Comparison of ENCODE assay signal across 10 cellular contexts in genomic region chr1:186194107-186194756, GRCh38.
DNase-seq lines count a peak whose midpoint lies in the region; ATAC-seq and TF ChIP-seq lines count a peak whose summit lies in the region.
"Had no signal": no experiment of that assay in that cellular context is flagged by ENCODE, and none has a peak within 500 bp of the region (broad histone marks: within the 10 kb centered on the region; RNA-seq: fewer than 3 reads in every experiment).

No MANE protein-coding gene starts in this region.

- H3K4me3 ChIP-seq in GM12864 (ENCODE audit: low read depth, low read length) = no peak overlapping the region

- no peak for TF ChIP-seq CTCF in GM12864 (IDR thresholded peaks at IDR 0.05; ENCODE audit: low read depth, low read length, missing control alignments)

- DNase-seq in GM12864 (ENCODE audit: low read depth) (peak; percentile 24), putamen (ENCODE audit: low spot score) (no peak), activated T-cell treated with anti-CD3 and anti-CD28 coated beads for 4 hours (no peak), COLO829 (ENCODE audit: low spot score) (no peak)
- DNase-seq in activated effector memory CD4-positive, alpha-beta T cell treated with anti-CD3 and anti-CD28 coated beads, Interleukin-2, amount 50 U/mL, for 16 hours = no peak
- DNase-seq: activated CD4-positive, CD25-positive, alpha-beta regulatory T cell treated with anti-CD3 and anti-CD28 coated beads, Interleukin-2, amount 50 U/mL, for 72 hours; NCI-H1694 treated with DMSO at 0.1 percent for 48 hours had no signal

- ATAC-seq in GM19438 (IDR thresholded peaks at IDR 0.05; ENCODE audit: low read depth, unreplicated experiment) (peak; percentile 93), HG02884 (IDR thresholded peaks at IDR 0.05; ENCODE audit: unreplicated experiment) (peak; percentile 96), HG03565 (IDR thresholded peaks at IDR 0.05; ENCODE audit: unreplicated experiment) (peak; percentile 98)
